Comparison of ENCODE assay signal across 17 cellular contexts in the genomic region with DNA sequence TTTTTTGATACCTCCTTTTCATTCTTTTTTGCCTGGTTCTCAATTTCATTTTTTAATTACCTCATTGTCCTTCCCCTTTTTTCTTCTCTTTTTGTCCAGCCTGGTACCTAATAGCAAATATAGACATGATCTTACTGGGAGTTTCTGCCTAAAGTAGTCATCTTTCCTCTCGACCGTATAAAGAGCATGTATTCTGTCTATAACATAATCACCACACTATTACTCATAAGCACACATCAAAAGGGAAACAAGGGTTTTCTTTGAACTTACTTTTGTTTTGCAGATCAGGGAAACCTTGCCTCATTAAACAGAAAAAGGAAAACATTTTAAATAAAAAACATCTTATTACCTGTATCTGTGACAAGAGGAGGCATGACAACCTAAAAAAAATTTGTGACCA. TPM values are rescaled to one million over a fixed set of nuclear protein-coding genes. Genes with fewer than 3 reads are reported as not detected.
DNase-seq lines count a peak whose midpoint lies in the region; ATAC-seq lines count a peak whose summit lies in the region.
"Had no signal": no experiment of that assay in that cellular context is flagged by ENCODE, and none has a peak within 500 bp of the region (broad histone marks: within the 10 kb centered on the region; RNA-seq: fewer than 3 reads in every experiment).

No MANE protein-coding gene starts in this region.

- no peaks in the 10 kb centered on the region for H3K9me3 Mint-ChIP-seq in activated T-cell treated with anti-CD3 and anti-CD28 coated beads, Interleukin-2, amount 50 U/mL, for 4 hours
- H3K9me3 Mint-ChIP-seq: GM23338, neural progenitor cell had no signal

- no peak for DNase-seq in activated T-cell treated with anti-CD3 and anti-CD28 coated beads, Interleukin-2, amount 50 U/mL, for 4 hours
- no peak for DNase-seq in activated T-cell treated with anti-CD3 and anti-CD28 coated beads, Interleukin-2, amount 50 U/mL, for 48 hours
- DNase-seq in T-helper 17 cell (no peak), DMS79 (lab: John Stamatoyannopoulos, UW) (no peak), NCI-H2171 treated with DMSO at 0.1 percent for 48 hours (lab: John Stamatoyannopoulos, UW) (no peak), NCI-H748 treated with DMSO at 0.1 percent for 48 hours (lab: John Stamatoyannopoulos, UW) (no peak)
- DNase-seq in central memory CD4-positive, alpha-beta T cell = peak; percentile 18
- no peak for DNase-seq in stimulated activated naive CD8-positive, alpha-beta T cell treated with anti-CD3 and anti-CD28 coated beads, Interleukin-15, Interleukin-2, amounts not matched to agents 100 U/mL and 50 U/mL, for 24 hours
- DNase-seq: ACHN, brain microvascular endothelial cell, Caco-2, heart left ventricle, mesendoderm, NCI-H1105, NCI-H2171 had no signal

- peak overlapping the region; percentile 98 for H3K27ac Mint-ChIP-seq in T-helper 17 cell
- H3K27ac Mint-ChIP-seq: GM23338, neural progenitor cell had no signal

- peaks cover 29% of the 10 kb centered on the region for H3K36me3 Mint-ChIP-seq in activated T-cell treated with anti-CD3 and anti-CD28 coated beads, Interleukin-2, amount 50 U/mL, for 4 hours (ENCODE audit: insufficient read depth)
- H3K36me3 Mint-ChIP-seq in T-helper 17 cell (ENCODE audit: low read depth) = peaks cover 7% of the 10 kb centered on the region

- peaks cover 48% of the 10 kb centered on the region for H3K4me1 Mint-ChIP-seq in activated T-cell treated with anti-CD3 and anti-CD28 coated beads, Interleukin-2, amount 50 U/mL, for 4 hours (ENCODE audit: low read depth)
- peaks cover 34% of the 10 kb centered on the region for H3K4me1 Mint-ChIP-seq in T-helper 17 cell
- H3K4me1 Mint-ChIP-seq: neural progenitor cell had no signal

- ATAC-seq in activated T-cell treated with anti-CD3 and anti-CD28 coated beads, Interleukin-2, amount 50 U/mL, for 4 hours = peak; percentile 92 to 97
- ATAC-seq in T-helper 17 cell = peak; percentile 88
- ATAC-seq in stimulated activated naive CD8-positive, alpha-beta T cell treated with anti-CD3 and anti-CD28 coated beads, Interleukin-15, Interleukin-2, amounts not matched to agents 100 U/mL and 50 U/mL, for 24 hours = peak; percentile 96
- ATAC-seq: GM23338, heart left ventricle had no signal

- no peaks in the 10 kb centered on the region for H3K9me3 ChIP-seq in T-helper 17 cell (ENCODE audit: control insufficient read depth, low read length, poor library complexity, severe bottlenecking)
- H3K9me3 ChIP-seq: Caco-2, heart left ventricle had no signal

- H3K27me3 Mint-ChIP-seq in activated T-cell treated with anti-CD3 and anti-CD28 coated beads, Interleukin-2, amount 50 U/mL, for 4 hours (ENCODE audit: low read depth) = no peaks in the 10 kb centered on the region
- no peaks in the 10 kb centered on the region for H3K27me3 Mint-ChIP-seq in T-helper 17 cell

- no peak overlapping the region for H3K4me3 Mint-ChIP-seq in activated T-cell treated with anti-CD3 and anti-CD28 coated beads, Interleukin-2, amount 50 U/mL, for 4 hours
- peak overlapping the region; percentile 81 for H3K4me3 Mint-ChIP-seq in T-helper 17 cell
- H3K4me3 Mint-ChIP-seq: GM23338, neural progenitor cell had no signal

RNA-seq across cellular contexts. Expression of gene FAM98B, which starts 33.0 kb away (rescaled TPM):
- 10 to 100 TPM; 42.5 to 44.6 (median 44.0) TPM for total RNA-seq in activated T-cell treated with anti-CD3 and anti-CD28 coated beads, Interleukin-2, amount 50 U/mL, for 4 hours
- total RNA-seq in T-helper 17 cell = 10 to 100 TPM; 19.6 to 22.6 TPM
